ENCODE assay signal across 14 cellular contexts in the genomic region with DNA sequence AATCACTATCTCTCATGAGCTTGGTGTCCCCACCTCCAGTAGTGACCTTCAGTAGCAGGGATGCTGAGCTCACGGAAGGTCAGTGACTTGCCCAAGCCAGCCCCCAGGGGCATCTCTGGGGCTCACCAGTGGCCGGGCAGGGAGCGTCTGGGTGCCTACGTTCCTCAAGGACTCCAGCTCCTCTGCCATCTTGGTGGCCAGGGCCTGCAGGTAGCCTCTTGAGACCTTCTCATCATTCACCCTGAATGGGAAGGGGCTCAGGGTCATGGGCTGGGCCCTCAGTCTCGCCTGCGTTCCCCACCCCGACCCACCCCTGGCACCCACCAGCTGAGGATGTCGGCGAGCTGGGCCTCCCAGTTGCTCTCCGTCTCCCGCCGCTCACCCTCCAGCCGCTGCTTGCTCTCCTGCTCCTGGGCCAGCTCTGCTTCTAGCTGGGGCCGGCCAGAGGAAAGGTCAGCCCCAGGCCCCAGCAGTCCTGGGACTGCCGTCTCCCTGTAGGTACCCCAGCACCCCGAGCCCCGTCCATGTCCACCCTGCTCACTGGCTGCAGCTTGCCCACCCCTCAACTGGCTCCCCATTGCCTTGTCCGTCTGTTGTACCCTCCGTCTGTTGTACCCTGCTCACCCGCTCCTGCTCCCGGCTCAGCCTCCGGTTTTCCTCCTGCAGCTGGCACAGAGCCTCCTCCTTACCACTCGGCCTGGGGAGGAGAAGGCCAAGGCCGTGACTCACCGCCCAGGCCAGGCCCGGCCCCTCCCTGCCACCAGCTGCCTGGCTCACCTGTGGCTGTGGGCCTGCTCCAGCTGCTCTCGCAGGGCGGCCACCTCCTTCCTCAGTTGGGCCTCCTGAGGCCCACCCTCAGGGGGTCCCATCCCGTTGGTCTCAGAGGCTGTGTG. TPM values are rescaled to one million over a fixed set of nuclear protein-coding genes. Genes with fewer than 3 reads are reported as not detected.
A peak's percentile ranks its signal among the peaks of the same experiment; 100 is the strongest.
DNase-seq lines count a peak whose midpoint lies in the region; ATAC-seq and TF ChIP-seq lines count a peak whose summit lies in the region.
"Had no signal": no experiment of that assay in that cellular context is flagged by ENCODE, and none has a peak within 500 bp of the region (broad histone marks: within the 10 kb centered on the region; RNA-seq: fewer than 3 reads in every experiment).

No MANE protein-coding gene starts in this region.

- H3K36me3 ChIP-seq in HEK293 (ENCODE audit: control insufficient read depth in 2 of 2, insufficient read depth in 1 of 2, low read length in 2 of 2) (peaks cover 0 to 24% of the 10 kb centered on the region in 2 experiments; a peak in 1 of 3 replicates), RWPE2 (ENCODE audit: low read depth) (peaks cover 78% of the 10 kb centered on the region), testis (ENCODE audit: low read depth, missing control alignments) (no peaks in the 10 kb centered on the region)

- H3K4me1 ChIP-seq in HEK293 (ENCODE audit: control insufficient read depth, insufficient read depth, low read length) (no peaks in the 10 kb centered on the region), RWPE2 (ENCODE audit: insufficient read depth, poor library complexity, severe bottlenecking) (peaks cover 11% of the 10 kb centered on the region), testis (no peaks in the 10 kb centered on the region)

- DNase-seq in RWPE2 (ENCODE audit: low spot score) (peak; percentile 92), glomerular visceral epithelial cell (ENCODE audit: extremely low spot score) (peak; percentile 86), testis (peak; percentile 66), GOT3 (lab: John Stamatoyannopoulos, UW) (no peak)
- DNase-seq: activated T-cell treated with anti-CD3 and anti-CD28 coated beads, Interleukin-2, amount 50 U/mL, for 24 hours; amygdala; DMS79; endodermal cell; hypothalamus; NCI-H446 treated with DMSO at 0.1 percent for 48 hours; right cardiac atrium had no signal

- POLR2A ChIA-PET in HEK293 (lab: Yijun Ruan, JAX) = interaction anchor here (0.6 to 3.1 kb wide), 3 partner anchors 9 to 855 kb away, joined by 3 to 11 read pairs (median 4); a partner anchor contains a TSS

- CTCF ChIA-PET in HEK293 (lab: Yijun Ruan, JAX) = interaction anchor here (0.5 to 1.1 kb wide), 6 partner anchors 8 to 414 kb away, joined by 3 to 5 read pairs (median 3); no protein-coding TSS in a partner anchor

- H3K27ac ChIP-seq in HEK293 (ENCODE audit: extremely low read depth, low read depth, low read length) (no peak overlapping the region), RWPE2 (ENCODE audit: poor library complexity, severe bottlenecking) (peak overlapping the region; percentile 46), testis (no peak overlapping the region)

- H3K4me3 ChIP-seq in HEK293 (ENCODE audit: low read depth, low read length) = no peak overlapping the region
- H3K4me3 ChIP-seq in RWPE2 (ENCODE audit: severe bottlenecking) = no peak overlapping the region
- H3K4me3 ChIP-seq in testis = no peak overlapping the region

- intact Hi-C loops in testis (cut with DNase I; ENCODE audit: low total_unique reads) = no loop called here

- TF ChIP-seq CTCF in HEK293 (tag by site-specific recombination; IDR thresholded peaks at IDR 0.05) (no peak), RWPE2 (IDR thresholded peaks at IDR 0.05; ENCODE audit: poor library complexity, severe bottlenecking) (no peak), testis (IDR thresholded peaks at IDR 0.05) (no peak)

- WGBS in testis, 2 donors = 73 to 86% methylated on average over 19 to 24 of the region's 29 CpGs

- TF ChIP-seq POLR2A in testis (IDR thresholded peaks at IDR 0.05) = no peak

- H3K27me3 ChIP-seq in RWPE2 (ENCODE audit: insufficient read depth, poor library complexity, severe bottlenecking) = no peaks in the 10 kb centered on the region
- H3K27me3 ChIP-seq in testis = no peaks in the 10 kb centered on the region

- peak; percentile 96 for ATAC-seq in RWPE2 (ENCODE audit: low read depth)
- no peak for ATAC-seq in HG03432 (IDR thresholded peaks at IDR 0.05; ENCODE audit: unreplicated experiment)
- no peak for ATAC-seq in GM19035 (IDR thresholded peaks at IDR 0.05; ENCODE audit: unreplicated experiment)

- no peaks in the 10 kb centered on the region for H3K9me3 ChIP-seq in HEK293 (ENCODE audit: control insufficient read depth, insufficient read depth, low read depth, low read length)
- no peaks in the 10 kb centered on the region for H3K9me3 ChIP-seq in RWPE2 (ENCODE audit: severe bottlenecking)
- H3K9me3 ChIP-seq in testis = no peaks in the 10 kb centered on the region

TF ChIP-seq in HEK293, 187 proteins besides CTCF, POLR2A, EP300 and RAD21:
- TF ChIP-seq GLIS2 (tag by site-specific recombination; IDR thresholded peaks at IDR 0.05) (0 out of 2 replicates have a peak, but pooled peaks have one; percentile 22), SCRT2 (tag by site-specific recombination; IDR thresholded peaks at IDR 0.05) (peak; percentile 81), KLF1 (tag by site-specific recombination; IDR thresholded peaks at IDR 0.05) (no peak), ZNF133 (tag by site-specific recombination; IDR thresholded peaks at IDR 0.05) (peak; percentile 42; the same call in 1 of the 2 replicates)
TF ChIP-seq in HEK293: peak in this region for 3.

RNA-seq across cellular contexts. Expression of a gene that starts 9.5 kb away (rescaled TPM):
- 1 to 10 TPM; 7.6 to 9.2 TPM for total RNA-seq in testis
- 5.3 TPM for polyA plus RNA-seq in testis (ENCODE audit: insufficient read depth, low read depth, low replicate concordance)

RNA-seq across cellular contexts. Expression of a gene that starts 24.6 kb away (rescaled TPM):
- 10 to 100 TPM; 36.7 to 40.8 TPM for total RNA-seq in testis
- polyA plus RNA-seq in testis (ENCODE audit: insufficient read depth, low read depth, low replicate concordance) = 29.7 TPM

RNA-seq across cellular contexts. Expression of a gene that starts 32.0 kb away (rescaled TPM):
- total RNA-seq in testis = 10 to 100 TPM; 27.7 to 29.8 TPM
- 14.9 TPM for polyA plus RNA-seq in testis (ENCODE audit: insufficient read depth, low read depth, low replicate concordance)

RNA-seq across cellular contexts. Expression of a gene that starts 43.5 kb away (rescaled TPM):
- total RNA-seq in testis = 100 to 1,000 TPM; 230 to 455 TPM
- polyA plus RNA-seq in testis (ENCODE audit: insufficient read depth, low read depth, low replicate concordance) = 328 TPM

RNA-seq across cellular contexts. Expression of a gene that starts 56.6 kb away (rescaled TPM):
- total RNA-seq in testis = 100 to 1,000 TPM; 431 to 499 TPM
- polyA plus RNA-seq in testis (ENCODE audit: insufficient read depth, low read depth, low replicate concordance) = 455 TPM
